In the genomic region with DNA sequence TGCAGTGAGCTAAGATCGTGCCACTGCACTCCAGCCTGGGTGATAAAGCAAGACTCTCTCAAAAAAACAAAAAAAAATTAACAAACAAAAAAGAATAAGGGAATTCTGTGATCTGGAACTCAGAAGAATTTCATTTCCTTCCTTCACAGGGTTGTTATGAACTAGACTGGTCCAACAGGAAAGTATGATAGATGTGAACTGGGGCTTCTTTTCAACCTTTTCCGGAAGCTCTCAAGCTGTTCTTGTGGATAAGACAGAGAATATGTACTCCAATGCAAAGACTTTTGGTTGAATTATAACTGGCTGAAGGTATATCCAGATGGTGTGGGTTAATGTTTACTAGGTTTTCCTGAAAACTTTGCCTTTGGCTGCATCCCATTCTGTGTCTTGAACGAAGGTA, we compare ENCODE assay signal across 25 cellular contexts.
"Had no signal": no experiment of that assay in that cellular context is flagged by ENCODE, and none has a peak within 500 bp of the region (broad histone marks: within the 10 kb centered on the region; RNA-seq: fewer than 3 reads in every experiment).

No MANE protein-coding gene starts in this region.

- DNase-seq: cerebellar nuclear complex; cortex of kidney; dorsolateral prefrontal cortex; effector CD4-positive, alpha-beta T cell; foreskin keratinocyte; glutamatergic neuron; heart right ventricle; hypothalamus; immature natural killer cell; islet precursor cell; left ventricle myocardium superior; lower lobe of right lung; natural killer cell; pancreas; stimulated activated CD4-positive, alpha-beta T cell treated with anti-CD3 and anti-CD28 coated beads, Interleukin-12 subunit alpha, Interleukin-12 subunit beta, amount 100 ng/mL, for 4 hours; stimulated activated CD4-positive, alpha-beta T cell treated with anti-CD3 and anti-CD28 coated beads, Interleukin-1b, Interleukin-23, amount 100 ng/mL, for 48 hours; stimulated activated CD4-positive, alpha-beta T cell treated with anti-CD3 and anti-CD28 coated beads, Interleukin-4, amount 100 ng/mL, for 1 hour; stimulated activated CD8-positive, alpha-beta memory T cell treated with anti-CD3 and anti-CD28 coated beads, Interleukin-4, amount 100 ng/mL, for 48 hours; stimulated activated naive CD4-positive, alpha-beta T cell; stimulated activated naive CD8-positive, alpha-beta T cell treated with anti-CD3 and anti-CD28 coated beads, Interleukin-15, amount 100 ng/mL, for 72 hours; upper lobe of left lung had no signal

- ATAC-seq: foreskin keratinocyte; gastroesophageal sphincter; heart right ventricle; left ventricle myocardium superior; lower lobe of right lung; natural killer cell; pancreas; sciatic nerve; stimulated activated naive CD8-positive, alpha-beta T cell treated with anti-CD3 and anti-CD28 coated beads, Interleukin-15, amount 100 ng/mL, for 72 hours had no signal

- H3K27ac Mint-ChIP-seq: memory B cell; natural killer cell; stimulated activated naive CD8-positive, alpha-beta T cell treated with anti-CD3 and anti-CD28 coated beads, Interleukin-15, amount 100 ng/mL, for 72 hours had no signal

- H3K4me3 Mint-ChIP-seq: immature natural killer cell; memory B cell; natural killer cell; neural crest cell; stimulated activated naive CD8-positive, alpha-beta T cell treated with anti-CD3 and anti-CD28 coated beads, Interleukin-15, amount 100 ng/mL, for 72 hours had no signal

- H3K27me3 Mint-ChIP-seq: memory B cell; stimulated activated naive CD8-positive, alpha-beta T cell treated with anti-CD3 and anti-CD28 coated beads, Interleukin-15, amount 100 ng/mL, for 72 hours had no signal

- H3K9me3 Mint-ChIP-seq: immature natural killer cell; memory B cell; natural killer cell; neural crest cell; stimulated activated naive CD8-positive, alpha-beta T cell treated with anti-CD3 and anti-CD28 coated beads, Interleukin-15, amount 100 ng/mL, for 72 hours had no signal
